In the genomic region with DNA sequence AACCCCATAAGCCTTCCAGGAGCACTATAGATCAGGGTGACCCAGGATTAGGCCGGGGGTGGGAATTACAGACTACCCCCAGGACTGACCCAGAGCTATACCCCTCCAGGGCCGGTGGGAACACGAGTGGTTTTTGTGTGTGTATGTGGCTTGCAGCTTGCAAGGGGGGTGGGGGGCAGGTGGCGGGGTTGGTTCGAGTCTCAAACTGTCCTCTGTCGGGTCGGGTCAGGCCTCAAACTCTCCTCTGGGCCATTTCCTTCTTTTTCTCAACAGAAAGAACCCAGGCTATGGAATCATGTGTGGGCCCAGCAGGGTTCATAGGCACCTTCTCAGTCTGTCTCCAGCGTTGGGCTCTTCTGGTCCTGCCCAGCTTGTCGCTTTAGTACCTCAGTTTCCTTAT, we compare ENCODE assay signal across 19 cellular contexts.
"Had no signal": no experiment of that assay in that cellular context is flagged by ENCODE, and none has a peak within 500 bp of the region (broad histone marks: within the 10 kb centered on the region; RNA-seq: fewer than 3 reads in every experiment).

No MANE protein-coding gene starts in this region.

- H3K4me1 ChIP-seq: parathyroid adenoma had no signal

- H2AFZ ChIP-seq: parathyroid adenoma had no signal

- H3K4me3 ChIP-seq: heart right ventricle, lung, transverse colon had no signal

- H3K9me2 ChIP-seq: SK-N-SH had no signal

- H3K27me3 ChIP-seq: heart right ventricle, neutrophil, transverse colon had no signal

- H3K4me2 ChIP-seq: SK-N-SH had no signal

- H3K27me3 Mint-ChIP-seq: T-cell had no signal

- H3K4me3 Mint-ChIP-seq: mesothelial cell of epicardium; stimulated activated memory B cell treated with anti-CD40 and anti-IgM and Interleukin-4, amounts not matched to agents 10 μg/mL and 1 μg/mL and 100 μg/mL, for 72 hours had no signal

- H3K9me3 Mint-ChIP-seq: stimulated activated memory B cell treated with anti-CD40 and anti-IgM and Interleukin-4, amounts not matched to agents 10 μg/mL and 1 μg/mL and 100 μg/mL, for 72 hours; T-cell had no signal

- H3K27ac ChIP-seq: epithelial cell of prostate, neutrophil, parathyroid adenoma, transverse colon had no signal

- H3K36me3 ChIP-seq: heart right ventricle, neutrophil, transverse colon had no signal

- DNase-seq: activated CD4-positive, alpha-beta T cell treated with anti-CD3 and anti-CD28 coated beads for 1 hour; anterior cingulate cortex; brain microvascular endothelial cell; cortex of kidney; effector CD8-positive, alpha-beta T cell; foreskin melanocyte; heart right ventricle; left colon; SK-N-SH; T-cell; T1000; transverse colon had no signal

- H3K27ac Mint-ChIP-seq: activated T-helper 2 cell treated with anti-CD3 and anti-CD28 coated beads, Interferon-gamma antibody, Interleukin-2, Interleukin-4, amounts not matched to agents 10 μg/mL and 5 μg/mL and 100 μg/mL, durations not matched to agents 14 hours and 24 hours and 36 hours; mesothelial cell of epicardium; stimulated activated memory B cell treated with anti-CD40 and anti-IgM and Interleukin-4, amounts not matched to agents 10 μg/mL and 1 μg/mL and 100 μg/mL, for 72 hours had no signal

- ATAC-seq: heart right ventricle; left colon; stimulated activated memory B cell treated with anti-CD40 and anti-IgM and Interleukin-4, amounts not matched to agents 10 μg/mL and 1 μg/mL and 100 μg/mL, for 72 hours; T-cell had no signal
